Comparison of ENCODE assay signal across 9 cellular contexts in genomic region chr5:148998174-148998797, GRCh38.
DNase-seq lines count a peak whose midpoint lies in the region; ATAC-seq and TF ChIP-seq lines count a peak whose summit lies in the region.
"Had no signal": no experiment of that assay in that cellular context is flagged by ENCODE, and none has a peak within 500 bp of the region (broad histone marks: within the 10 kb centered on the region; RNA-seq: fewer than 3 reads in every experiment).

No MANE protein-coding gene starts in this region.

- H4K12ac ChIP-seq in trophoblast cell (ENCODE audit: low read depth, low read length), result no peak overlapping the region

- H3K4me3 ChIP-seq in Loucy (ENCODE audit: low read length, poor library complexity, severe bottlenecking), result no peak overlapping the region
- no peak overlapping the region for H3K4me3 ChIP-seq in fibroblast of the aortic adventitia (ENCODE audit: low read depth, low read length)
- H3K4me3 ChIP-seq in trophoblast cell (ENCODE audit: low read depth, low read length), result no peak overlapping the region
- H3K4me3 ChIP-seq: BLaER1 treated with 17β-estradiol and CSF1 and Interleukin-3, amounts not matched to agents 10 nM and 100 nM had no signal

- H4K8ac ChIP-seq in trophoblast cell (ENCODE audit: low read depth, low read length), result no peak overlapping the region

- no peak overlapping the region for H3K4ac ChIP-seq in trophoblast cell (ENCODE audit: low read depth, low read length)

- TF ChIP-seq CTCF in Loucy (conservative IDR thresholded peaks at IDR 0.05; ENCODE audit: low read length), result peak; percentile 86
- TF ChIP-seq CTCF in fibroblast of the aortic adventitia (IDR thresholded peaks at IDR 0.05; ENCODE audit: insufficient read depth, low read length), result peak; percentile 67

- H3K23ac ChIP-seq in trophoblast cell (ENCODE audit: low read length), result no peak overlapping the region

- H2BK120ac ChIP-seq in trophoblast cell (ENCODE audit: insufficient read depth, low read length, poor library complexity), result no peak overlapping the region

- H4K91ac ChIP-seq in trophoblast cell (ENCODE audit: low read depth, low read length), result no peak overlapping the region

- no peak overlapping the region for H2BK12ac ChIP-seq in trophoblast cell (ENCODE audit: low read length)

- no peak overlapping the region for H3K9ac ChIP-seq in Loucy (ENCODE audit: low read depth, low read length, poor library complexity, severe bottlenecking)
- H3K9ac ChIP-seq in trophoblast cell (ENCODE audit: low read length), result no peak overlapping the region
- H3K9ac ChIP-seq: BLaER1 treated with 17β-estradiol and CSF1 and Interleukin-3, amounts not matched to agents 10 nM and 100 nM had no signal

- no peaks in the 10 kb centered on the region for H4K20me1 ChIP-seq in Loucy (ENCODE audit: insufficient read depth, low read length, poor library complexity, severe bottlenecking)
- H4K20me1 ChIP-seq: BLaER1 treated with 17β-estradiol and CSF1 and Interleukin-3, amounts not matched to agents 10 nM and 100 nM had no signal

- no CpG with 5 or more reads among the region's 6 CpGs for WGBS in trophoblast cell (ENCODE audit: extremely low coverage, insufficient coverage, insufficient read length)

- DNase-seq in DMS153 treated with DMSO at 0.1 percent for 48 hours (lab: John Stamatoyannopoulos, UW; ENCODE audit: unreplicated experiment) (peak; percentile 7), DMS153 (lab: John Stamatoyannopoulos, UW) (no peak), SW480 (ENCODE audit: low spot score) (peak; percentile 69), fibroblast of the aortic adventitia (ENCODE audit: low read depth) (peak; percentile 81), trophoblast cell (peak; percentile 63 to 91)

- H2BK5ac ChIP-seq in trophoblast cell (ENCODE audit: low read depth, low read length, poor library complexity), result no peak overlapping the region

- no peak overlapping the region for H2AFZ ChIP-seq in Loucy (ENCODE audit: low read length)
- H2AFZ ChIP-seq in trophoblast cell (ENCODE audit: insufficient read depth, low read length, poor library complexity), result no peak overlapping the region

- H3K14ac ChIP-seq in trophoblast cell (ENCODE audit: low read length), result no peak overlapping the region

- H3F3A ChIP-seq in Loucy (ENCODE audit: low read depth), result no peaks in the 10 kb centered on the region

- H3K36me3 ChIP-seq in Loucy (ENCODE audit: insufficient read depth, low read length), result no peaks in the 10 kb centered on the region
- H3K36me3 ChIP-seq in trophoblast cell (ENCODE audit: control insufficient read depth in 1 of 2, insufficient read depth in 2 of 2, low read length in 2 of 2), result no peaks in the 10 kb centered on the region
- H3K36me3 ChIP-seq: BLaER1 treated with 17β-estradiol and CSF1 and Interleukin-3, amounts not matched to agents 10 nM and 100 nM had no signal

- ATAC-seq in GM19452 (IDR thresholded peaks at IDR 0.05; ENCODE audit: unreplicated experiment) (peak; percentile 60), GM19467 (IDR thresholded peaks at IDR 0.05; ENCODE audit: unreplicated experiment) (no peak)

- H3K9me2 ChIP-seq in Loucy (replicated peaks; ENCODE audit: low read depth, low read length), result no peaks in the 10 kb centered on the region

- no peaks in the 10 kb centered on the region for H3K79me1 ChIP-seq in trophoblast cell (ENCODE audit: low read length)

- H3K27ac ChIP-seq in trophoblast cell (ENCODE audit: low read depth, low read length), result no peak overlapping the region
- H3K27ac ChIP-seq: BLaER1 treated with 17β-estradiol and CSF1 and Interleukin-3, amounts not matched to agents 10 nM and 100 nM had no signal

- H3K9me3 ChIP-seq in Loucy (ENCODE audit: insufficient read depth, low read depth, low read length), result no peaks in the 10 kb centered on the region
- H3K9me3 ChIP-seq in trophoblast cell (ENCODE audit: insufficient read depth, low read depth, low read length), result no peaks in the 10 kb centered on the region
- H3K9me3 ChIP-seq: BLaER1 treated with 17β-estradiol and CSF1 and Interleukin-3, amounts not matched to agents 10 nM and 100 nM had no signal

- no peaks in the 10 kb centered on the region for H3K79me2 ChIP-seq in Loucy (ENCODE audit: insufficient read depth, low read length)
- no peaks in the 10 kb centered on the region for H3K79me2 ChIP-seq in trophoblast cell (ENCODE audit: control insufficient read depth, insufficient read depth, low read length, poor library complexity)

- H3K27me3 ChIP-seq in Loucy (ENCODE audit: insufficient read depth, low read length, poor library complexity, severe bottlenecking) (no peaks in the 10 kb centered on the region), trophoblast cell (ENCODE audit: insufficient read depth, low read length) (no peaks in the 10 kb centered on the region)
- H3K27me3 ChIP-seq: BLaER1 treated with 17β-estradiol and CSF1 and Interleukin-3, amounts not matched to agents 10 nM and 100 nM had no signal

- H3K4me2 ChIP-seq in Loucy (ENCODE audit: low read depth, low read length, poor library complexity, severe bottlenecking), result no peak overlapping the region
- no peak overlapping the region for H3K4me2 ChIP-seq in trophoblast cell (ENCODE audit: low read length)
- H3K4me2 ChIP-seq: BLaER1 treated with 17β-estradiol and CSF1 and Interleukin-3, amounts not matched to agents 10 nM and 100 nM had no signal

- no peaks in the 10 kb centered on the region for H3K4me1 ChIP-seq in Loucy (ENCODE audit: insufficient read depth, low read length, poor library complexity, severe bottlenecking)
- peaks cover 4 to 5% of the 10 kb centered on the region in 2 experiments for H3K4me1 ChIP-seq in trophoblast cell (ENCODE audit: control insufficient read depth in 1 of 2, insufficient read depth in 2 of 2, low read length in 2 of 2)
- H3K4me1 ChIP-seq: BLaER1 treated with 17β-estradiol and CSF1 and Interleukin-3, amounts not matched to agents 10 nM and 100 nM had no signal

- no peak overlapping the region for H2AK5ac ChIP-seq in trophoblast cell (ENCODE audit: low read length)

- no peak overlapping the region for H3K18ac ChIP-seq in trophoblast cell (ENCODE audit: low read length)
